In the genomic region with DNA sequence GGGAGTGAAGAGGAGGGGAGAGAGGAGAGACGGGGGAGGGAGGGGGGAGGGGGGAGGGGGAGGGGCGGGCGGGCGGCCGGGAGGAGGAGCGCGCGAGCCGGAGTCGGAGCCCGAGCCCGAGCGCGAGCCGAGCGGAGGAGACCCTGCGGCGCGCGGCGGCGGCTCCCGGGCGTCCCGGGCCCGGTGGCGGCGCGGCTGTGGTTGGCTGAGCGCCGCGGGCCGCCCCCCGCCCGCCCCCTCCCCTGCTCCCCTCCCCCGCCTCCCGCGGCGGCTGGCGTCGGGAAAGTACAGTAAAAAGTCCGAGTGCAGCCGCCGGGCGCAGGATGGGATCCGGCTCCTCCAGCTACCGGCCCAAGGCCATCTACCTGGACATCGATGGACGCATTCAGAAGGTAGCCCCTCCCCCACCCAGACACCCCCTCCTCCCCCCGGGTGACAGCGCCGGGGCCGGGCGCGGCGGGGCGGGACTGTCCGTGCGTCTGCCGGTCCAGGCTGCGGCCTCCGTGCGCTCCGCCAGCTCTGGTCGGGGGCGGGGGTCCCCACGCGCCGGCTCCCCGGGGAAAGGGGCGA, we compare ENCODE assay signal across 8 cellular contexts. TPM values are rescaled to one million over a fixed set of nuclear protein-coding genes. Genes with fewer than 3 reads are reported as not detected.
DNase-seq lines count a peak whose midpoint lies in the region; ATAC-seq and TF ChIP-seq lines count a peak whose summit lies in the region.
"Had no signal": no experiment of that assay in that cellular context is flagged by ENCODE, and none has a peak within 500 bp of the region (broad histone marks: within the 10 kb centered on the region; RNA-seq: fewer than 3 reads in every experiment).

A gene (plus strand): TSS at position 130 of the 570 bp plus-strand sequence. CDS start 194 bp downstream, at position 324.

- ATAC-seq in upper lobe of left lung (ENCODE audit: low FRiP score in 2 of 2) (peak in 1 of 2 donors; percentile 34), GM19324 (IDR thresholded peaks at IDR 0.05; ENCODE audit: low FRiP score, unreplicated experiment) (no peak), GM18498 (IDR thresholded peaks at IDR 0.05; ENCODE audit: unreplicated experiment) (no peak)

- peak within 1 kb of the TSS; percentile 55 for H3K4me3 ChIP-seq in SU-DHL-6 (ENCODE audit: insufficient read depth, low read length, poor library complexity, severe bottlenecking)
- peak within 1 kb of the TSS; percentile 23 for H3K4me3 ChIP-seq in mononuclear cell (ENCODE audit: low read length)
- H3K4me3 ChIP-seq in upper lobe of left lung = peak within 1 kb of the TSS; percentile 38 to 71 (median 60)

- peaks cover 7% of the 10 kb centered on the region; the same call in 1 of the 2 replicates for H3F3A ChIP-seq in SU-DHL-6 (ENCODE audit: insufficient read depth)

- H3K36me3 ChIP-seq in SU-DHL-6 (ENCODE audit: low read length) = no peaks in the 10 kb centered on the region
- H3K36me3 ChIP-seq in upper lobe of left lung = no peaks in the 10 kb centered on the region

- no peaks in the 10 kb centered on the region for H3K9me2 ChIP-seq in SU-DHL-6 (replicated peaks; ENCODE audit: insufficient read depth, low read length)

- POLR2A ChIA-PET in HEK293T (lab: Yijun Ruan, JAX) = interaction anchor here (0.9 to 1.5 kb wide), 2 partner anchors 18 to 239 kb away, joined by 4 to 5 read pairs; a partner anchor contains a TSS

- no peak within 1 kb of the TSS for H2AFZ ChIP-seq in SU-DHL-6 (ENCODE audit: low read depth, low read length, severe bottlenecking)

- H3K27ac ChIP-seq in SU-DHL-6 (ENCODE audit: low read depth, low read length) (peak within 1 kb of the TSS; percentile 95), upper lobe of left lung (peak within 1 kb of the TSS in 3 of 4 donors; percentile 58 to 79 (median 64))

- intact Hi-C loops in dendritic cell treated with granulocyte-macrophage colony-stimulating factor and Interleukin-4, amounts not matched to agents 40 ng/mL and 50 ng/mL, for 4 days (cut with micrococcal nuclease) = no loop called here

- peaks cover 16% of the 10 kb centered on the region for H3K4me1 Mint-ChIP-seq in dendritic cell treated with granulocyte-macrophage colony-stimulating factor and Interleukin-4, amounts not matched to agents 40 ng/mL and 50 ng/mL, for 4 days (ENCODE audit: low read depth)

- WGBS in upper lobe of left lung, 2 donors = 1 to 2% methylated on average over 22 to 50 of the region's 71 CpGs

- no peak for TF ChIP-seq CTCF in SU-DHL-6 (IDR thresholded peaks at IDR 0.05; ENCODE audit: insufficient read depth, low read length, poor library complexity, severe bottlenecking)
- no peak for TF ChIP-seq CTCF in upper lobe of left lung (IDR thresholded peaks at IDR 0.05)

- no peaks in the 10 kb centered on the region for H3K9me3 Mint-ChIP-seq in dendritic cell treated with granulocyte-macrophage colony-stimulating factor and Interleukin-4, amounts not matched to agents 40 ng/mL and 50 ng/mL, for 4 days

- peak within 1 kb of the TSS; percentile 54 for H3K4me2 ChIP-seq in SU-DHL-6 (ENCODE audit: low read depth, low read length, poor library complexity, severe bottlenecking)

- H3K27me3 ChIP-seq in SU-DHL-6 (ENCODE audit: low read length) = no peaks in the 10 kb centered on the region
- peaks cover 22% of the 10 kb centered on the region for H3K27me3 ChIP-seq in mononuclear cell (ENCODE audit: insufficient read depth, low read length)
- H3K27me3 ChIP-seq in upper lobe of left lung = peaks cover 0 to 19% (median 3%) of the 10 kb centered on the region in 4 donors

- peaks cover 60% of the 10 kb centered on the region for H3K27me3 Mint-ChIP-seq in dendritic cell treated with granulocyte-macrophage colony-stimulating factor and Interleukin-4, amounts not matched to agents 40 ng/mL and 50 ng/mL, for 4 days

- no peaks in the 10 kb centered on the region for H3K36me3 Mint-ChIP-seq in dendritic cell treated with granulocyte-macrophage colony-stimulating factor and Interleukin-4, amounts not matched to agents 40 ng/mL and 50 ng/mL, for 4 days (ENCODE audit: low read depth)

- peaks cover 10% of the 10 kb centered on the region for H3K79me2 ChIP-seq in SU-DHL-6 (ENCODE audit: insufficient read depth, low read length)

- H3K9me3 ChIP-seq in SU-DHL-6 (ENCODE audit: insufficient read depth, low read length) (no peaks in the 10 kb centered on the region), mononuclear cell (ENCODE audit: low read depth, low read length) (no peaks in the 10 kb centered on the region), upper lobe of left lung (no peaks in the 10 kb centered on the region)

- TF ChIP-seq POLR2A in upper lobe of left lung (IDR thresholded peaks at IDR 0.05) = no peak

- no peak within 1 kb of the TSS for H3K27ac Mint-ChIP-seq in dendritic cell treated with granulocyte-macrophage colony-stimulating factor and Interleukin-4, amounts not matched to agents 40 ng/mL and 50 ng/mL, for 4 days

- H4K20me1 ChIP-seq in SU-DHL-6 (ENCODE audit: low read depth, low read length) = no peaks in the 10 kb centered on the region

- peak within 1 kb of the TSS; percentile 61 for H3K9ac ChIP-seq in SU-DHL-6 (ENCODE audit: low read length)

- peak within 1 kb of the TSS; percentile 65 for H3K4me3 Mint-ChIP-seq in dendritic cell treated with granulocyte-macrophage colony-stimulating factor and Interleukin-4, amounts not matched to agents 40 ng/mL and 50 ng/mL, for 4 days

- CTCF ChIA-PET in HEK293T (lab: Yijun Ruan, JAX) = interaction anchor here (1.2 to 1.5 kb wide), 2 partner anchors 8 to 60 kb away, joined by 3 to 5 read pairs; no protein-coding TSS in a partner anchor

- H3K4me1 ChIP-seq in mononuclear cell (ENCODE audit: insufficient read depth, low read length) = peaks cover 13% of the 10 kb centered on the region
- H3K4me1 ChIP-seq in upper lobe of left lung = peaks cover 20 to 40% (median 21%) of the 10 kb centered on the region in 4 donors

- TF ChIP-seq EP300 in upper lobe of left lung (IDR thresholded peaks at IDR 0.05) = no peak

- DNase-seq in HEK293T (ENCODE audit: extremely low spot score) = peak; percentile 86
- peak in 1 of 2 donors; percentile 89 for DNase-seq in upper lobe of left lung

TF ChIP-seq in HEK293T, 16 proteins besides CTCF, POLR2A, EP300 and RAD21:
- TF ChIP-seq, protein P1, sequence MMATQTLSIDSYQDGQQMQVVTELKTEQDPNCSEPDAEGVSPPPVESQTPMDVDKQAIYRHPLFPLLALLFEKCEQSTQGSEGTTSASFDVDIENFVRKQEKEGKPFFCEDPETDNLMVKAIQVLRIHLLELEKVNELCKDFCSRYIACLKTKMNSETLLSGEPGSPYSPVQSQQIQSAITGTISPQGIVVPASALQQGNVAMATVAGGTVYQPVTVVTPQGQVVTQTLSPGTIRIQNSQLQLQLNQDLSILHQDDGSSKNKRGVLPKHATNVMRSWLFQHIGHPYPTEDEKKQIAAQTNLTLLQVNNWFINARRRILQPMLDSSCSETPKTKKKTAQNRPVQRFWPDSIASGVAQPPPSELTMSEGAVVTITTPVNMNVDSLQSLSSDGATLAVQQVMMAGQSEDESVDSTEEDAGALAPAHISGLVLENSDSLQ (IDR thresholded peaks at IDR 0.05) = no peak
- TF ChIP-seq BHLHE40 (IDR thresholded peaks at IDR 0.05; ENCODE audit: borderline replicate concordance) = no peak
- no peak for TF ChIP-seq NFRKB (IDR thresholded peaks at IDR 0.05)
- no peak for TF ChIP-seq FOXA1 (IDR thresholded peaks at IDR 0.05)
- TF ChIP-seq ZNF384 (IDR thresholded peaks at IDR 0.05) = no peak
- TF ChIP-seq TARDBP (IDR thresholded peaks at IDR 0.05) = no peak
- no peak for TF ChIP-seq L3MBTL2 (conservative IDR thresholded peaks at IDR 0.05)
- no peak for TF ChIP-seq FOXM1 (IDR thresholded peaks at IDR 0.05; ENCODE audit: borderline replicate concordance)
- TF ChIP-seq SP1 (IDR thresholded peaks at IDR 0.05) = no peak
- no peak for TF ChIP-seq SUZ12 (IDR thresholded peaks at IDR 0.05)
- TF ChIP-seq FOXK2 (IDR thresholded peaks at IDR 0.05) = no peak
- no peak for TF ChIP-seq CTBP1 (IDR thresholded peaks at IDR 0.05; ENCODE audit: borderline replicate concordance)
- no peak for TF ChIP-seq HDGF (IDR thresholded peaks at IDR 0.05; ENCODE audit: borderline replicate concordance)
TF ChIP-seq in HEK293T: peak in this region for 0.

RNA-seq across cellular contexts. Expression of the gene that starts here (rescaled TPM):
- total RNA-seq in mononuclear cell = 3.0 TPM
- 10 to 100 TPM in 2 of 6 donors, 1 to 10 TPM in 4; 4.0 to 12.4 (median 6.6) TPM for total RNA-seq in upper lobe of left lung
- total RNA-seq: RPMI7951 had no signal
